ENCODE assay signal across 26 cellular contexts in the genomic region with DNA sequence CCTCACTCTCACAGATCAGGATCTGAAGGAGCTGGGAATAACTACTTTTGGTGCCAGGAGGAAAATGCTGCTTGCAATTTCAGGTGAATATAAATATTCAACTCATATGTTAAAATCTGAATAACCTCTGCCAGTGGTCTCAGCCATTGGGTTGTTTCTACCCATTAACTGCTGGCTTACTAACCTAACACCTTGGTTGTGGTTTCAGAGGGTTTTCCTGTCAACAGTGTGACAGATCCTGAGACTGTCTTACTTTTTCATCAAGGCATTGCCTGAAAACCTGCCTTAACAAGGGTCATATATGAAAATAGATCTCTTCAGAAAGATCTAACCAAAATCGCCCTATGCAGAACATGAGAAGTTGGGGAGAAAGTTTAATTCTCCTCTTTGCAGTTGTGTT.
DNase-seq lines count a peak whose midpoint lies in the region; ATAC-seq and TF ChIP-seq lines count a peak whose summit lies in the region.
"Had no signal": no experiment of that assay in that cellular context is flagged by ENCODE, and none has a peak within 500 bp of the region (broad histone marks: within the 10 kb centered on the region; RNA-seq: fewer than 3 reads in every experiment).

No MANE protein-coding gene starts in this region.

- no peaks in the 10 kb centered on the region for H3K27me3 Mint-ChIP-seq in natural killer cell (ENCODE audit: low read depth in 2 of 2)
- H3K27me3 Mint-ChIP-seq: central memory CD8-positive, alpha-beta T cell; naive B cell; T-cell had no signal

- H3K9me3 Mint-ChIP-seq in natural killer cell, result no peaks in the 10 kb centered on the region
- H3K9me3 Mint-ChIP-seq: activated naive CD4-positive, alpha-beta T cell treated with anti-CD3 and anti-CD28 coated beads for 36 hours; activated T-cell treated with anti-CD3 and anti-CD28 coated beads, Interleukin-2, amount 50 U/mL, for 72 hours; CD14-positive monocyte; central memory CD8-positive, alpha-beta T cell; naive B cell; T-cell had no signal

- H3K4me3 Mint-ChIP-seq in natural killer cell, result peak overlapping the region; percentile 37
- H3K4me3 Mint-ChIP-seq: activated CD4-positive, alpha-beta T cell treated with anti-CD3 and anti-CD28 coated beads for 36 hours; activated naive CD4-positive, alpha-beta T cell treated with anti-CD3 and anti-CD28 coated beads for 36 hours; activated T-cell treated with anti-CD3 and anti-CD28 coated beads, Interleukin-2, amount 50 U/mL, for 72 hours; CD14-positive monocyte; central memory CD8-positive, alpha-beta T cell; naive B cell; T-cell had no signal

- H3K4me1 Mint-ChIP-seq in natural killer cell, result peaks cover 5 to 18% of the 10 kb centered on the region in 2 donors
- H3K4me1 Mint-ChIP-seq: activated CD4-positive, alpha-beta T cell treated with anti-CD3 and anti-CD28 coated beads for 36 hours; CD14-positive monocyte; central memory CD8-positive, alpha-beta T cell; naive B cell; T-cell had no signal

- peak overlapping the region in 1 of 2 donors; percentile 56 for H3K27ac Mint-ChIP-seq in natural killer cell
- H3K27ac Mint-ChIP-seq: activated CD4-positive, alpha-beta T cell treated with anti-CD3 and anti-CD28 coated beads for 36 hours; activated naive CD4-positive, alpha-beta T cell treated with anti-CD3 and anti-CD28 coated beads for 36 hours; activated T-cell treated with anti-CD3 and anti-CD28 coated beads, Interleukin-2, amount 50 U/mL, for 72 hours; CD14-positive monocyte; naive B cell; T-cell had no signal

- ATAC-seq in GM18520 (IDR thresholded peaks at IDR 0.05; ENCODE audit: unreplicated experiment), result peak; percentile 83
- ATAC-seq in natural killer cell, result peak in 1 of 3 donors; percentile 74
- no peak for ATAC-seq in HG02642 (IDR thresholded peaks at IDR 0.05; ENCODE audit: poor library complexity, unreplicated experiment)
- ATAC-seq: activated CD4-positive, alpha-beta T cell treated with anti-CD3 and anti-CD28 coated beads for 36 hours; activated T-cell treated with anti-CD3 and anti-CD28 coated beads, Interleukin-2, amount 50 U/mL, for 72 hours; right cardiac atrium; T-cell had no signal

- H3K36me3 Mint-ChIP-seq in natural killer cell, result no peaks in the 10 kb centered on the region
- H3K36me3 Mint-ChIP-seq: naive B cell, T-cell had no signal

- TF ChIP-seq POLR2A in breast epithelium (IDR thresholded peaks at IDR 0.05), result no peak

- no peaks in the 10 kb centered on the region for H3K27me3 ChIP-seq in breast epithelium
- H3K27me3 ChIP-seq: dorsolateral prefrontal cortex, ovary had no signal

- intact Hi-C loops in breast epithelium (cut with DNase I; ENCODE audit: low total_unique reads), result no loop called here
- intact Hi-C loops in natural killer cell (cut with micrococcal nuclease), result no loop called here

- H3K4me1 ChIP-seq in breast epithelium, result peaks cover 0 to 3% of the 10 kb centered on the region in 2 donors

- no peaks in the 10 kb centered on the region for H3K36me3 ChIP-seq in breast epithelium
- H3K36me3 ChIP-seq: ovary had no signal

- no peak overlapping the region for H3K4me3 ChIP-seq in Jurkat, Clone E6-1 (ENCODE audit: low read length)
- no peak overlapping the region for H3K4me3 ChIP-seq in breast epithelium
- H3K4me3 ChIP-seq in foreskin fibroblast (ENCODE audit: low read depth in 1 of 2, low read length in 2 of 2), result no peak overlapping the region
- H3K4me3 ChIP-seq: dorsolateral prefrontal cortex, lung, ovary had no signal

- no peaks in the 10 kb centered on the region for H3K9me3 ChIP-seq in breast epithelium
- H3K9me3 ChIP-seq: ovary had no signal

- DNase-seq in Jurkat, Clone E6-1 (ENCODE audit: low read depth, low spot score), result peak; percentile 5
- DNase-seq in breast epithelium (ENCODE audit: low spot score in 2 of 2) (no peak), natural killer cell (no peak), DMS79 (lab: John Stamatoyannopoulos, UW) (no peak), foreskin fibroblast (no peak), SHP77 treated with DMSO at 0.1 percent for 48 hours (lab: John Stamatoyannopoulos, UW) (no peak)
- DNase-seq: activated CD4-positive, alpha-beta T cell treated with anti-CD3 and anti-CD28 coated beads for 36 hours; activated naive CD4-positive, alpha-beta T cell treated with anti-CD3 and anti-CD28 coated beads for 36 hours; activated T-cell treated with anti-CD3 and anti-CD28 coated beads, Interleukin-2, amount 50 U/mL, for 72 hours; dorsolateral prefrontal cortex; H7; Kasumi-1; naive B cell; NCI-H1092 treated with DMSO at 0.1 percent for 48 hours; NCI-H2081; NCI-H345; OCI-M1; ovary; SHP77; T-cell had no signal

- peak overlapping the region; percentile 4 to 11 for H3K27ac ChIP-seq in breast epithelium
- H3K27ac ChIP-seq: dorsolateral prefrontal cortex, ovary had no signal

- no peak for TF ChIP-seq CTCF in breast epithelium (IDR thresholded peaks at IDR 0.05)
- TF ChIP-seq CTCF in natural killer cell (IDR thresholded peaks at IDR 0.05), result no peak
- no peak for TF ChIP-seq CTCF in foreskin fibroblast (IDR thresholded peaks at IDR 0.05; ENCODE audit: low read depth, low read length)
